In genomic region chr15:38320181-38320580, GRCh38 we compare ENCODE assay signal across 16 cellular contexts.
DNase-seq lines count a peak whose midpoint lies in the region; ATAC-seq and TF ChIP-seq lines count a peak whose summit lies in the region.
"Had no signal": no experiment of that assay in that cellular context is flagged by ENCODE, and none has a peak within 500 bp of the region (broad histone marks: within the 10 kb centered on the region; RNA-seq: fewer than 3 reads in every experiment).

No MANE protein-coding gene starts in this region.

- DNase-seq in GM23248, result peak; percentile 31
- DNase-seq in astrocyte of the spinal cord (ENCODE audit: low read depth, low spot score), result peak; percentile 61
- DNase-seq in fibroblast of the aortic adventitia (ENCODE audit: low read depth), result peak; percentile 52
- no peak for DNase-seq in activated CD8-positive, alpha-beta memory T cell treated with anti-CD3 and anti-CD28 coated beads, Interleukin-2, amount 50 U/mL, for 4 hours
- DNase-seq in T-helper 2 cell, result no peak
- DNase-seq in CD4-positive, alpha-beta T cell, result no peak
- DNase-seq in activated naive CD4-positive, alpha-beta T cell treated with anti-CD3 and anti-CD28 coated beads, Interleukin-2, amount 50 U/mL, for 72 hours (ENCODE audit: low spot score in 2 of 2), result no peak
- DNase-seq: DMS 273 treated with DMSO at 0.1 percent for 48 hours, GOT3, KBM-7, NCI-H187, NCI-H2107, NCI-H226, NCI-H524, SJCRH30 had no signal

- H3K9ac ChIP-seq in GM23248, result no peak overlapping the region

- no peak overlapping the region for H3K4me3 ChIP-seq in GM23248
- no peak overlapping the region for H3K4me3 ChIP-seq in astrocyte of the spinal cord (ENCODE audit: low read depth, low read length)
- no peak overlapping the region for H3K4me3 ChIP-seq in fibroblast of the aortic adventitia (ENCODE audit: low read depth, low read length)
- H3K4me3 ChIP-seq: SJCRH30 had no signal

- no peaks in the 10 kb centered on the region for H3K9me3 Mint-ChIP-seq in CD4-positive, alpha-beta T cell
- H3K9me3 Mint-ChIP-seq in activated naive CD4-positive, alpha-beta T cell treated with anti-CD3 and anti-CD28 coated beads, Interleukin-2, amount 50 U/mL, for 72 hours, result no peaks in the 10 kb centered on the region
- H3K9me3 Mint-ChIP-seq: CD14-positive monocyte had no signal

- no peak overlapping the region for H3K4me2 ChIP-seq in GM23248 (ENCODE audit: unreplicated experiment)

- H3K27ac ChIP-seq in GM23248, result no peak overlapping the region
- no peak overlapping the region for H3K27ac ChIP-seq in CD4-positive, alpha-beta T cell (ENCODE audit: low read depth, low read length)
- H3K27ac ChIP-seq: SJCRH30 had no signal

- peaks cover 6% of the 10 kb centered on the region for H3K27me3 Mint-ChIP-seq in CD4-positive, alpha-beta T cell

- POLR2A ChIA-PET in CD4-positive, alpha-beta T cell (lab: Charles Lee), result no interaction called here

- peaks cover 4% of the 10 kb centered on the region; the same call in 1 of the 2 replicates for H3F3A ChIP-seq in GM23248 (ENCODE audit: insufficient read depth)

- H2AFZ ChIP-seq in GM23248, result no peak overlapping the region

- TF ChIP-seq CTCF in astrocyte of the spinal cord (IDR thresholded peaks at IDR 0.05; ENCODE audit: low read depth, low read length) (no peak), fibroblast of the aortic adventitia (IDR thresholded peaks at IDR 0.05; ENCODE audit: insufficient read depth, low read length) (no peak)
- no peak for TF ChIP-seq CTCF in CD4-positive, alpha-beta T cell (IDR thresholded peaks at IDR 0.05)

- H3K27me3 ChIP-seq in GM23248 (replicated peaks; ENCODE audit: insufficient read depth), result no peaks in the 10 kb centered on the region
- H3K27me3 ChIP-seq in CD4-positive, alpha-beta T cell (ENCODE audit: control insufficient read depth, insufficient read depth, low read length), result no peaks in the 10 kb centered on the region
- H3K27me3 ChIP-seq: SJCRH30 had no signal

- peaks cover 5% of the 10 kb centered on the region; the same call in 1 of the 2 replicates for H4K20me1 ChIP-seq in GM23248 (ENCODE audit: insufficient read depth)

- H3K36me3 Mint-ChIP-seq in CD4-positive, alpha-beta T cell (ENCODE audit: low read depth), result no peaks in the 10 kb centered on the region
- H3K36me3 Mint-ChIP-seq in activated naive CD4-positive, alpha-beta T cell treated with anti-CD3 and anti-CD28 coated beads, Interleukin-2, amount 50 U/mL, for 72 hours, result no peaks in the 10 kb centered on the region

- no peak overlapping the region for H3K27ac Mint-ChIP-seq in CD4-positive, alpha-beta T cell
- no peak overlapping the region for H3K27ac Mint-ChIP-seq in activated naive CD4-positive, alpha-beta T cell treated with anti-CD3 and anti-CD28 coated beads, Interleukin-2, amount 50 U/mL, for 72 hours
- H3K27ac Mint-ChIP-seq: CD14-positive monocyte had no signal

- in situ Hi-C loops in GM23248 (cut with MboI) (no loop called here), astrocyte of the spinal cord (cut with HindIII; ENCODE audit: low sequenced_read_pairs) (no loop called here)

- H3K9me2 ChIP-seq in GM23248 (ENCODE audit: insufficient read depth), result no peaks in the 10 kb centered on the region

- peaks cover 28% of the 10 kb centered on the region for H3K4me1 ChIP-seq in GM23248 (ENCODE audit: insufficient read depth)
- H3K4me1 ChIP-seq: SJCRH30 had no signal

- no peak overlapping the region for H3K4me3 Mint-ChIP-seq in CD4-positive, alpha-beta T cell
- H3K4me3 Mint-ChIP-seq: CD14-positive monocyte had no signal

- no peaks in the 10 kb centered on the region for H3K9me3 ChIP-seq in GM23248 (ENCODE audit: low read depth)
- H3K9me3 ChIP-seq in CD4-positive, alpha-beta T cell (ENCODE audit: control insufficient read depth, low read length), result no peaks in the 10 kb centered on the region
- H3K9me3 ChIP-seq: SJCRH30 had no signal

- H3K79me2 ChIP-seq in GM23248 (ENCODE audit: insufficient read depth), result peaks cover 99% of the 10 kb centered on the region

- intact Hi-C loops in CD4-positive, alpha-beta T cell (cut with DNase I, micrococcal nuclease), result no loop called here

- H3K4me1 Mint-ChIP-seq in CD4-positive, alpha-beta T cell (ENCODE audit: low read depth), result no peaks in the 10 kb centered on the region

- CTCF ChIA-PET in CD4-positive, alpha-beta T cell (lab: Charles Lee), result interaction anchor here (1.0 kb wide), 1 partner anchor 9 kb away, joined by 3 read pairs; no protein-coding TSS in a partner anchor

- no peak for ATAC-seq in CD4-positive, alpha-beta T cell (ENCODE audit: poor library complexity)
- no peak for ATAC-seq in activated naive CD4-positive, alpha-beta T cell treated with anti-CD3 and anti-CD28 coated beads, Interleukin-2, amount 50 U/mL, for 72 hours

- peaks cover 24% of the 10 kb centered on the region for H3K36me3 ChIP-seq in GM23248 (ENCODE audit: low read depth)

Comparison
In these comparisons a context has a peak if more than half of its experiments do, and no peak if none do; other contexts are left out.
1. DNase-seq: peak in GM23248 (single experiment), astrocyte of the spinal cord (single experiment) and fibroblast of the aortic adventitia (single experiment); none in activated CD8-positive, alpha-beta memory T cell treated with anti-CD3 and anti-CD28 coated beads, Interleukin-2, amount 50 U/mL, for 4 hours (single experiment), T-helper 2 cell (0 of 5), CD4-positive, alpha-beta T cell (0 of 10) and activated naive CD4-positive, alpha-beta T cell treated with anti-CD3 and anti-CD28 coated beads, Interleukin-2, amount 50 U/mL, for 72 hours (0 of 2).